1 cellular context compared by ENCODE assay signal in genomic region chr14:100285913-100286400, GRCh38.
TF ChIP-seq lines count a peak whose summit lies in the region.

No MANE protein-coding gene starts in this region.

TF ChIP-seq in HepG2, 621 proteins besides CTCF, POLR2A, EP300 and RAD21:
- TF ChIP-seq RAD51 (IDR thresholded peaks at IDR 0.05; ENCODE audit: borderline replicate concordance), result no peak
- 0 out of 2 replicates have a peak, but pooled peaks have one; percentile 10 for TF ChIP-seq ZMAT3 (CRISPR knock-in tag; conservative IDR thresholded peaks at IDR 0.05)
- TF ChIP-seq CHCHD3 (CRISPR knock-in tag; IDR thresholded peaks at IDR 0.05), result peak; percentile 7; the same call in 1 of the 2 replicates
- TF ChIP-seq AKAP8 (CRISPR knock-in tag; IDR thresholded peaks at IDR 0.05), result no peak
- no peak for TF ChIP-seq ARID2 (CRISPR knock-in tag; IDR thresholded peaks at IDR 0.05; ENCODE audit: borderline replicate concordance)
- 0 out of 2 replicates have a peak, but pooled peaks have one; percentile 8 for TF ChIP-seq ZNF354B (CRISPR knock-in tag; IDR thresholded peaks at IDR 0.05)
- TF ChIP-seq ZBTB10 (CRISPR knock-in tag; IDR thresholded peaks at IDR 0.05; ENCODE audit: borderline replicate concordance), result 0 out of 2 replicates have a peak, but pooled peaks have one; percentile 4
- no peak for TF ChIP-seq USF2 (IDR thresholded peaks at IDR 0.05; ENCODE audit: low read depth, low read length)
- no peak for TF ChIP-seq USF2 (CRISPR knock-in tag; IDR thresholded peaks at IDR 0.05; ENCODE audit: borderline replicate concordance)
- TF ChIP-seq MTERF4 (CRISPR knock-in tag; IDR thresholded peaks at IDR 0.05), result 0 out of 2 replicates have a peak, but pooled peaks have one; percentile 31
- TF ChIP-seq ZFP36 (IDR thresholded peaks at IDR 0.05; ENCODE audit: borderline replicate concordance, low read depth, low read length, partially characterized antibody), result no peak
- TF ChIP-seq ZKSCAN1 (IDR thresholded peaks at IDR 0.05; ENCODE audit: low read length), result no peak
- no peak for TF ChIP-seq ZFP62 (CRISPR knock-in tag; IDR thresholded peaks at IDR 0.05)
- TF ChIP-seq ZNF317 (CRISPR knock-in tag; IDR thresholded peaks at IDR 0.05), result 0 out of 2 replicates have a peak, but pooled peaks have one; percentile 2
- no peak for TF ChIP-seq KAT7 (CRISPR knock-in tag; IDR thresholded peaks at IDR 0.05; ENCODE audit: borderline replicate concordance)
- no peak for TF ChIP-seq ZSCAN21 (CRISPR knock-in tag; IDR thresholded peaks at IDR 0.05; ENCODE audit: borderline replicate concordance)
- TF ChIP-seq PLSCR1 (CRISPR knock-in tag; IDR thresholded peaks at IDR 0.05; ENCODE audit: borderline replicate concordance), result no peak
- TF ChIP-seq ZFY (CRISPR knock-in tag; IDR thresholded peaks at IDR 0.05), result no peak
- 0 out of 2 replicates have a peak, but pooled peaks have one; percentile 14 for TF ChIP-seq THAP7 (CRISPR knock-in tag; IDR thresholded peaks at IDR 0.05)
- TF ChIP-seq NR2C2 (CRISPR knock-in tag; IDR thresholded peaks at IDR 0.05; ENCODE audit: borderline replicate concordance), result no peak
- no peak for TF ChIP-seq ZBTB33 (CRISPR knock-in tag; IDR thresholded peaks at IDR 0.05)
- TF ChIP-seq ZNF180 (CRISPR knock-in tag; IDR thresholded peaks at IDR 0.05; ENCODE audit: borderline replicate concordance, low read depth), result no peak
- 0 out of 2 replicates have a peak, but pooled peaks have one; percentile 11 for TF ChIP-seq ZNF138 (CRISPR knock-in tag; IDR thresholded peaks at IDR 0.05; ENCODE audit: low read depth)
- no peak for TF ChIP-seq NONO (IDR thresholded peaks at IDR 0.05)
- 0 out of 2 replicates have a peak, but pooled peaks have one; percentile 6 for TF ChIP-seq NONO (CRISPR knock-in tag; conservative IDR thresholded peaks at IDR 0.05)
- 0 out of 2 replicates have a peak, but pooled peaks have one; percentile 40 for TF ChIP-seq FOXO4 (CRISPR knock-in tag; conservative IDR thresholded peaks at IDR 0.05)
- TF ChIP-seq ZNF333 (CRISPR knock-in tag; IDR thresholded peaks at IDR 0.05; ENCODE audit: borderline replicate concordance), result 0 out of 2 replicates have a peak, but pooled peaks have one; percentile 19
- TF ChIP-seq ZNF614 (CRISPR knock-in tag; IDR thresholded peaks at IDR 0.05; ENCODE audit: borderline replicate concordance), result no peak
- TF ChIP-seq GATAD2A (CRISPR knock-in tag; IDR thresholded peaks at IDR 0.05), result no peak
- no peak for TF ChIP-seq KAT2B (IDR thresholded peaks at IDR 0.05; ENCODE audit: borderline replicate concordance, low read depth, low read length)
- no peak for TF ChIP-seq ATF6 (CRISPR knock-in tag; conservative IDR thresholded peaks at IDR 0.05)
- TF ChIP-seq ZNF619 (CRISPR knock-in tag; IDR thresholded peaks at IDR 0.05), result no peak
- TF ChIP-seq PAWR (CRISPR knock-in tag; IDR thresholded peaks at IDR 0.05; ENCODE audit: borderline replicate concordance), result no peak
- TF ChIP-seq THAP8 (CRISPR knock-in tag; IDR thresholded peaks at IDR 0.05; ENCODE audit: borderline replicate concordance), result no peak
- TF ChIP-seq ZNF746 (CRISPR knock-in tag; IDR thresholded peaks at IDR 0.05), result no peak
- 0 out of 2 replicates have a peak, but pooled peaks have one; percentile 25 for TF ChIP-seq ZNF30 (CRISPR knock-in tag; IDR thresholded peaks at IDR 0.05)
- no peak for TF ChIP-seq TGIF2 (CRISPR knock-in tag; IDR thresholded peaks at IDR 0.05)
- TF ChIP-seq SOX6 (IDR thresholded peaks at IDR 0.05), result no peak
- 0 out of 2 replicates have a peak, but pooled peaks have one; percentile 30 for TF ChIP-seq SOX6 (CRISPR knock-in tag; IDR thresholded peaks at IDR 0.05)
- no peak for TF ChIP-seq MXD3 (CRISPR knock-in tag; IDR thresholded peaks at IDR 0.05)
- TF ChIP-seq ZNF780A (CRISPR knock-in tag; IDR thresholded peaks at IDR 0.05), result 0 out of 2 replicates have a peak, but pooled peaks have one; percentile 24
- TF ChIP-seq TCF12 (IDR thresholded peaks at IDR 0.05), result no peak
- TF ChIP-seq TCF12 (CRISPR knock-in tag; IDR thresholded peaks at IDR 0.05), result 0 out of 2 replicates have a peak, but pooled peaks have one; percentile 12
- TF ChIP-seq JUN (CRISPR knock-in tag; IDR thresholded peaks at IDR 0.05), result no peak
- TF ChIP-seq ZNF572 (CRISPR knock-in tag; IDR thresholded peaks at IDR 0.05), result 0 out of 2 replicates have a peak, but pooled peaks have one; percentile 40
- TF ChIP-seq SP4 (CRISPR knock-in tag; IDR thresholded peaks at IDR 0.05), result peak; percentile 42
